21 cellular contexts compared by ENCODE assay signal in genomic region chr13:67278230-67278629, GRCh38. TPM values are rescaled to one million over a fixed set of nuclear protein-coding genes. Genes with fewer than 3 reads are reported as not detected.
DNase-seq lines count a peak whose midpoint lies in the region; ATAC-seq, FAIRE-seq and TF ChIP-seq lines count a peak whose summit lies in the region.
"Had no signal": no experiment of that assay in that cellular context is flagged by ENCODE, and none has a peak within 500 bp of the region (broad histone marks: within the 10 kb centered on the region; RNA-seq: fewer than 3 reads in every experiment).

No MANE protein-coding gene starts in this region.

- no peaks in the 10 kb centered on the region for H3K36me3 ChIP-seq in bronchial epithelial cell (ENCODE audit: control insufficient read depth, insufficient read depth, low read length)
- H3K36me3 ChIP-seq: adrenal gland, vagina had no signal

- H3K27me3 ChIP-seq in bronchial epithelial cell (ENCODE audit: control insufficient read depth, insufficient read depth, low read length) = no peaks in the 10 kb centered on the region
- H3K27me3 ChIP-seq: adrenal gland, vagina had no signal

- H3K36me3 Mint-ChIP-seq in effector memory CD8-positive, alpha-beta T cell (ENCODE audit: insufficient read depth) = no peaks in the 10 kb centered on the region
- H3K36me3 Mint-ChIP-seq: CD8-positive, alpha-beta memory T cell had no signal

- no peaks in the 10 kb centered on the region for H3K27me3 Mint-ChIP-seq in effector memory CD8-positive, alpha-beta T cell
- H3K27me3 Mint-ChIP-seq: activated B cell treated with CpG ODN at 0.5 μM for 24 hours; CD8-positive, alpha-beta memory T cell; T-helper 17 cell had no signal

- H3K27ac Mint-ChIP-seq in effector memory CD8-positive, alpha-beta T cell = no peak overlapping the region
- H3K27ac Mint-ChIP-seq: activated B cell treated with CpG ODN at 0.5 μM for 24 hours; CD8-positive, alpha-beta memory T cell; T-helper 17 cell had no signal

- no peak overlapping the region for H3K4me3 ChIP-seq in bronchial epithelial cell (ENCODE audit: low read depth, low read length)
- H3K4me3 ChIP-seq: A549, adrenal gland, coronary artery, vagina had no signal

- H3K27ac ChIP-seq in substantia nigra (ENCODE audit: low read depth, low read length, poor library complexity, severe bottlenecking) = no peak overlapping the region
- H3K27ac ChIP-seq: A549, adrenal gland, coronary artery, epithelial cell of prostate, parathyroid adenoma, vagina had no signal

- no peak for ATAC-seq in effector memory CD8-positive, alpha-beta T cell (replicated peaks)
- ATAC-seq: A549, left lobe of liver, T-helper 17 cell had no signal

- FAIRE-seq in bronchial epithelial cell (lab: Jason Lieb, UNC) = peak; percentile 62
- no peak for FAIRE-seq in GM12891 (lab: Jason Lieb, UNC)
- FAIRE-seq: A549, GM12892 had no signal

- DNase-seq in AG08395 (ENCODE audit: low spot score) (peak; percentile 74), bronchial epithelial cell (ENCODE audit: low read depth) (no peak), left kidney (ENCODE audit: low read depth, low spot score) (peak; percentile 10), erythroblast (lab: John Stamatoyannopoulos, UW) (no peak), GM12891 (ENCODE audit: insufficient read length, low spot score) (no peak), substantia nigra (lab: John Stamatoyannopoulos, UW) (no peak)
- no peak for DNase-seq in effector memory CD8-positive, alpha-beta T cell
- DNase-seq: activated B cell treated with CpG ODN at 0.5 μM for 24 hours; adrenal gland; CD8-positive, alpha-beta memory T cell; NCI-H1417 treated with DMSO at 0.1 percent for 48 hours; NCI-H345; T-helper 17 cell had no signal

- no peak overlapping the region for H3K4me3 Mint-ChIP-seq in effector memory CD8-positive, alpha-beta T cell
- H3K4me3 Mint-ChIP-seq: activated B cell treated with CpG ODN at 0.5 μM for 24 hours, T-helper 17 cell had no signal

- TF ChIP-seq RAD21 in Ishikawa (IDR thresholded peaks at IDR 0.05; ENCODE audit: low read depth) = no peak

- TF ChIP-seq EP300 in Ishikawa (IDR thresholded peaks at IDR 0.05; ENCODE audit: borderline replicate concordance) = no peak

- TF ChIP-seq POLR2A in erythroblast (IDR thresholded peaks at IDR 0.05; ENCODE audit: low read length) = no peak
- TF ChIP-seq POLR2A in GM12891 (IDR thresholded peaks at IDR 0.05; ENCODE audit: low read depth, low read length) = no peak

- H3K4me1 Mint-ChIP-seq in effector memory CD8-positive, alpha-beta T cell (ENCODE audit: low read depth in 2 of 2) = no peaks in the 10 kb centered on the region
- H3K4me1 Mint-ChIP-seq: activated B cell treated with CpG ODN at 0.5 μM for 24 hours; CD8-positive, alpha-beta memory T cell; T-helper 17 cell had no signal

- no peak for TF ChIP-seq CTCF in bronchial epithelial cell (IDR thresholded peaks at IDR 0.05; ENCODE audit: insufficient read depth, low read length, severe bottlenecking)

- H3K9me3 Mint-ChIP-seq in effector memory CD8-positive, alpha-beta T cell = peaks cover 9 to 12% of the 10 kb centered on the region in 2 donors

TF ChIP-seq in Ishikawa, 13 proteins besides CTCF, POLR2A, EP300 and RAD21:
- no peak for TF ChIP-seq ZBTB7A (IDR thresholded peaks at IDR 0.05; ENCODE audit: low read depth)
- no peak for TF ChIP-seq TAF1 (IDR thresholded peaks at IDR 0.05; ENCODE audit: low read depth)
- 0 out of 2 replicates have a peak, but pooled peaks have one; percentile 16 for TF ChIP-seq NFIC (IDR thresholded peaks at IDR 0.05)

TF ChIP-seq in GM12891, 5 proteins besides CTCF, POLR2A, EP300 and RAD21:
- no peak for TF ChIP-seq SPI1 (IDR thresholded peaks at IDR 0.05; ENCODE audit: low read depth, low read length)

RNA-seq across cellular contexts. Expression of gene PCDH9, which starts 48.1 kb away (rescaled TPM):
- 0.26 TPM in 2 replicates for total RNA-seq in bronchial epithelial cell
- 0.01 TPM for polyA plus RNA-seq in GM12891 (2012; ENCODE audit: low read depth, missing spikeins)

Comparison
In these comparisons a context has a peak if more than half of its experiments do, and no peak if none do; other contexts are left out.
1. DNase-seq: peak in AG08395 (single experiment) and left kidney (single experiment); none in bronchial epithelial cell (single experiment), erythroblast (0 of 2), effector memory CD8-positive, alpha-beta T cell (0 of 3), GM12891 (single experiment) and substantia nigra (0 of 49).